ENCODE assay signal across 25 cellular contexts in the genomic region with DNA sequence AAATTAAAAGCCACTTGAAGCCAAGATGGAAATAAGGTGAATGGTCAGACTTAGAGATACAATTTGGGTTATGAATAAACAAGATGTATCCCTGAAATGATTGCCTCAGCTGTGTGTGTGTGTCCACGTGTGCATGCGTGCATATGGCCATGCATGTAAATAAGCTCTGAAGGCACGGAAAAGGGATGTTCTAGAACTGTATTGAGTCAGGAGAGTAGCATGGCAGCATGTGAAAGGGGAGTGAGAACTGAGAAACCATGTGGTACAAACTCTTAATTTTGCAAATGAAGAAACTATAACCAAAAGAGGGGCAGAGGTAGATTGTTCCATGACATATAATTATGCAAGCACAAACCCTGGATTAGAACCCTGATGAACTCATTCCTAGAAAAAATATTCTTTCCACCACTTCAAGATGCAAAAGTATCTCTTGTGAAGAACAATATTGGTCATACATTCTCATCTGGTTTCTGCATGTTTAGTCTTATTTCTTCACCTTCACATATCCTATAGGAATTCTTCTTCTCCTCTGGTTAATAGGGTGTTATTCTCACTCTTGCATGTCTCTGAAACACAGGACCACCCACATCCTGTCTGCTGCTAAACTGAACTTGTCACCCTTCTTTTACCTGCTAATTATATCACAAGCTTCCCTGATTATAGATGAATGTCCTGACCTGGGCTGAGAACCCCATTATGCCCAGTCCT.
A peak's percentile ranks its signal among the peaks of the same experiment; 100 is the strongest.
DNase-seq lines count a peak whose midpoint lies in the region; ATAC-seq and TF ChIP-seq lines count a peak whose summit lies in the region.
"Had no signal": no experiment of that assay in that cellular context is flagged by ENCODE, and none has a peak within 500 bp of the region (broad histone marks: within the 10 kb centered on the region; RNA-seq: fewer than 3 reads in every experiment).

No MANE protein-coding gene starts in this region.

- H3K4me2 ChIP-seq in DOHH2 (ENCODE audit: low read length) (peak overlapping the region; percentile 12; the same call in 1 of the 2 replicates), Loucy (ENCODE audit: low read depth, low read length, poor library complexity, severe bottlenecking) (peak overlapping the region; percentile 13)

- H3K4me1 ChIP-seq in DOHH2 (ENCODE audit: control insufficient read depth, low read length): peaks cover 21% of the 10 kb centered on the region
- peaks cover 14% of the 10 kb centered on the region for H3K4me1 ChIP-seq in Loucy (ENCODE audit: insufficient read depth, low read length, poor library complexity, severe bottlenecking)
- H3K4me1 ChIP-seq: breast epithelium, left lung had no signal

- H3K27me3 Mint-ChIP-seq in natural killer cell treated with Interleukin-12 subunit alpha and Interleukin-12 subunit beta and Interleukin-15 and Interleukin-18, amount 100 ng/mL, for 72 hours: peaks cover 3 to 7% of the 10 kb centered on the region in 2 donors
- H3K27me3 Mint-ChIP-seq in nephron progenitor cell (ENCODE audit: low read depth, poor library complexity): peaks cover 10% of the 10 kb centered on the region
- H3K27me3 Mint-ChIP-seq: stimulated activated naive CD8-positive, alpha-beta T cell treated with anti-CD3 and anti-CD28 coated beads, Interleukin-15, amount 100 ng/mL, for 72 hours had no signal

- H3K4me3 ChIP-seq in DOHH2 (ENCODE audit: low read length) (no peak overlapping the region), Loucy (ENCODE audit: low read length, poor library complexity, severe bottlenecking) (no peak overlapping the region)
- H3K4me3 ChIP-seq: breast epithelium, left lung had no signal

- H3K4me3 Mint-ChIP-seq in natural killer cell treated with Interleukin-12 subunit alpha and Interleukin-12 subunit beta and Interleukin-15 and Interleukin-18, amount 100 ng/mL, for 72 hours: peak overlapping the region; percentile 12
- no peak overlapping the region for H3K4me3 Mint-ChIP-seq in nephron progenitor cell
- H3K4me3 Mint-ChIP-seq: naive thymus-derived CD4-positive, alpha-beta T cell; stimulated activated naive CD8-positive, alpha-beta T cell treated with anti-CD3 and anti-CD28 coated beads, Interleukin-15, amount 100 ng/mL, for 72 hours had no signal

- ATAC-seq in GM19351 (IDR thresholded peaks at IDR 0.05; ENCODE audit: unreplicated experiment) (peak; percentile 70), GM19397 (IDR thresholded peaks at IDR 0.05; ENCODE audit: unreplicated experiment) (no peak)
- peak in 1 of 2 donors; percentile 31 for ATAC-seq in natural killer cell treated with Interleukin-12 subunit alpha and Interleukin-12 subunit beta and Interleukin-15 and Interleukin-18, amount 100 ng/mL, for 72 hours
- ATAC-seq: HCT116; left lung; naive thymus-derived CD4-positive, alpha-beta T cell; stimulated activated naive CD8-positive, alpha-beta T cell treated with anti-CD3 and anti-CD28 coated beads, Interleukin-15, amount 100 ng/mL, for 72 hours had no signal

- H3K9me2 ChIP-seq in DOHH2 (replicated peaks; ENCODE audit: control insufficient read depth, low read length) (no peaks in the 10 kb centered on the region), Loucy (replicated peaks; ENCODE audit: low read depth, low read length) (no peaks in the 10 kb centered on the region)

- H3K9me3 ChIP-seq in DOHH2 (ENCODE audit: control insufficient read depth, insufficient read depth, low read length): no peaks in the 10 kb centered on the region
- peaks cover 5% of the 10 kb centered on the region; the same call in 1 of the 2 replicates for H3K9me3 ChIP-seq in Loucy (ENCODE audit: insufficient read depth, low read depth, low read length)
- H3K9me3 ChIP-seq: breast epithelium, left lung had no signal

- H3K9me3 Mint-ChIP-seq in natural killer cell treated with Interleukin-12 subunit alpha and Interleukin-12 subunit beta and Interleukin-15 and Interleukin-18, amount 100 ng/mL, for 72 hours: no peaks in the 10 kb centered on the region
- peaks cover 21% of the 10 kb centered on the region for H3K9me3 Mint-ChIP-seq in nephron progenitor cell

- no peak for DNase-seq in natural killer cell treated with Interleukin-12 subunit alpha and Interleukin-12 subunit beta and Interleukin-15 and Interleukin-18, amount 100 ng/mL, for 72 hours (ENCODE audit: low spot score)
- DNase-seq in nephron progenitor cell: no peak
- no peak for DNase-seq in activated CD4-positive, alpha-beta T cell treated with anti-CD3 and anti-CD28 coated beads, Interleukin-2, amount 50 U/mL, for 4 hours
- DNase-seq in NCI-H774 (lab: John Stamatoyannopoulos, UW): no peak
- DNase-seq: activated CD4-positive, alpha-beta T cell treated with anti-CD3 and anti-CD28 coated beads, Interleukin-2, amount 50 U/mL, for 1 hour; activated naive CD4-positive, alpha-beta T cell treated with anti-CD3 and anti-CD28 coated beads, Interleukin-2, amount 50 U/mL, for 16 hours; amygdala; DMS153; effector CD4-positive, alpha-beta T cell; hypothalamus; left lung; naive thymus-derived CD4-positive, alpha-beta T cell; NCI-H1048; NCI-H1694 treated with DMSO at 0.1 percent for 48 hours; NCI-H510A; Right ventricle myocardium superior; stimulated activated naive CD8-positive, alpha-beta T cell treated with anti-CD3 and anti-CD28 coated beads, Interleukin-15, amount 100 ng/mL, for 72 hours had no signal

- H4K20me1 ChIP-seq in DOHH2 (ENCODE audit: control insufficient read depth, insufficient read depth, low read depth, low read length) (no peaks in the 10 kb centered on the region), Loucy (ENCODE audit: insufficient read depth, low read length, poor library complexity, severe bottlenecking) (no peaks in the 10 kb centered on the region)

- TF ChIP-seq CTCF in DOHH2 (IDR thresholded peaks at IDR 0.05; ENCODE audit: low read depth, low read length, poor library complexity, severe bottlenecking) (no peak), Loucy (conservative IDR thresholded peaks at IDR 0.05; ENCODE audit: low read length) (no peak), nephron progenitor cell (IDR thresholded peaks at IDR 0.05) (no peak)

- H3K79me2 ChIP-seq in DOHH2 (ENCODE audit: control insufficient read depth, low read length) (no peaks in the 10 kb centered on the region), Loucy (ENCODE audit: insufficient read depth, low read length) (no peaks in the 10 kb centered on the region)

- no peak overlapping the region for H3K27ac Mint-ChIP-seq in natural killer cell treated with Interleukin-12 subunit alpha and Interleukin-12 subunit beta and Interleukin-15 and Interleukin-18, amount 100 ng/mL, for 72 hours
- H3K27ac Mint-ChIP-seq in nephron progenitor cell: no peak overlapping the region
- H3K27ac Mint-ChIP-seq: naive thymus-derived CD4-positive, alpha-beta T cell had no signal

- H3K27me3 ChIP-seq in DOHH2 (ENCODE audit: control insufficient read depth, low read length) (no peaks in the 10 kb centered on the region), Loucy (ENCODE audit: insufficient read depth, low read length, poor library complexity, severe bottlenecking) (no peaks in the 10 kb centered on the region)
- H3K27me3 ChIP-seq: breast epithelium, left lung had no signal

- no peak overlapping the region for H3K9ac ChIP-seq in Loucy (ENCODE audit: low read depth, low read length, poor library complexity, severe bottlenecking)

- H3F3A ChIP-seq in DOHH2 (ENCODE audit: control insufficient read depth, insufficient read depth) (no peaks in the 10 kb centered on the region), Loucy (ENCODE audit: low read depth) (no peaks in the 10 kb centered on the region)

- no peaks in the 10 kb centered on the region for H3K36me3 ChIP-seq in DOHH2 (ENCODE audit: control insufficient read depth, low read length)
- H3K36me3 ChIP-seq in Loucy (ENCODE audit: insufficient read depth, low read length): no peaks in the 10 kb centered on the region
- H3K36me3 ChIP-seq: breast epithelium, left lung had no signal

- H3K27ac ChIP-seq in DOHH2 (ENCODE audit: low read depth, low read length): no peak overlapping the region
- H3K27ac ChIP-seq: breast epithelium, HL-60, left lung, VCaP had no signal

- H3K4me1 Mint-ChIP-seq in natural killer cell treated with Interleukin-12 subunit alpha and Interleukin-12 subunit beta and Interleukin-15 and Interleukin-18, amount 100 ng/mL, for 72 hours (ENCODE audit: low read depth in 2 of 2): peaks cover 28 to 36% of the 10 kb centered on the region in 2 donors
- no peaks in the 10 kb centered on the region for H3K4me1 Mint-ChIP-seq in nephron progenitor cell
- H3K4me1 Mint-ChIP-seq: stimulated activated naive CD8-positive, alpha-beta T cell treated with anti-CD3 and anti-CD28 coated beads, Interleukin-15, amount 100 ng/mL, for 72 hours had no signal

- peaks cover 8% of the 10 kb centered on the region for H3K36me3 Mint-ChIP-seq in natural killer cell treated with Interleukin-12 subunit alpha and Interleukin-12 subunit beta and Interleukin-15 and Interleukin-18, amount 100 ng/mL, for 72 hours
- peaks cover 7% of the 10 kb centered on the region for H3K36me3 Mint-ChIP-seq in nephron progenitor cell (ENCODE audit: low read depth)
- H3K36me3 Mint-ChIP-seq: naive thymus-derived CD4-positive, alpha-beta T cell had no signal

- no peak overlapping the region for H2AFZ ChIP-seq in Loucy (ENCODE audit: low read length)
